ENCODE assay signal across 31 cellular contexts in genomic region chrX:24542756-24543155, GRCh38.
"Had no signal": no experiment of that assay in that cellular context is flagged by ENCODE, and none has a peak within 500 bp of the region (broad histone marks: within the 10 kb centered on the region; RNA-seq: fewer than 3 reads in every experiment).

No MANE protein-coding gene starts in this region.

- DNase-seq: caudate nucleus; cerebellar nuclear complex; effector CD8-positive, alpha-beta T cell; endodermal cell; erythroblast; esophagus squamous epithelium; foreskin keratinocyte; glutamatergic neuron; heart right ventricle; hippocampal formation; immature natural killer cell; islet precursor cell; kidney glomerular epithelial cell; left colon; left ventricle myocardium superior; mesenchymal stem cell; mucosa of descending colon; naive B cell; pancreas; sigmoid colon; stimulated activated CD4-positive, alpha-beta T cell treated with anti-CD3 and anti-CD28 coated beads, Interleukin-4, amount 100 ng/mL, for 4 hours; stimulated activated naive CD8-positive, alpha-beta T cell treated with anti-CD3 and anti-CD28 coated beads, Interleukin-15, Interleukin-2, amounts not matched to agents 100 U/mL and 50 U/mL, for 24 hours; substantia nigra; upper lobe of left lung had no signal

- H3K27me3 ChIP-seq: esophagus squamous epithelium, foreskin keratinocyte, gastroesophageal sphincter, neutrophil, pancreas, sigmoid colon, tibial nerve, upper lobe of left lung had no signal

- ATAC-seq: foreskin keratinocyte; gastroesophageal sphincter; left colon; left ventricle myocardium superior; mucosa of descending colon; natural killer cell treated with Interleukin-12 subunit alpha and Interleukin-12 subunit beta and Interleukin-15 and Interleukin-18, amount 100 ng/mL, for 72 hours; pancreas; stimulated activated memory B cell treated with anti-CD40 and anti-IgM and Interleukin-4, amounts not matched to agents 10 μg/mL and 1 μg/mL and 100 μg/mL, for 72 hours; stimulated activated naive CD8-positive, alpha-beta T cell treated with anti-CD3 and anti-CD28 coated beads, Interleukin-15, Interleukin-2, amounts not matched to agents 100 U/mL and 50 U/mL, for 24 hours had no signal

- H3K27ac ChIP-seq: esophagus squamous epithelium, foreskin keratinocyte, gastroesophageal sphincter, heart right ventricle, neutrophil, pancreas, sigmoid colon, thoracic aorta, tibial nerve had no signal

- H3K4me1 ChIP-seq: esophagus squamous epithelium, foreskin keratinocyte, gastroesophageal sphincter, pancreas, tibial nerve had no signal

- H3K4me3 ChIP-seq: esophagus squamous epithelium, gastroesophageal sphincter, heart right ventricle, mucosa of descending colon, pancreas, sigmoid colon, thoracic aorta, tibial nerve, upper lobe of left lung had no signal

- H3K9me3 ChIP-seq: esophagus squamous epithelium, gastroesophageal sphincter, heart right ventricle, mucosa of descending colon, neutrophil, pancreas, sigmoid colon, thoracic aorta, tibial nerve, upper lobe of left lung had no signal

- FAIRE-seq: pancreas, urothelium cell line had no signal

- H3K36me3 ChIP-seq: esophagus squamous epithelium, pancreas, tibial nerve, upper lobe of left lung had no signal
